ENCODE assay signal across 14 cellular contexts in the genomic region with DNA sequence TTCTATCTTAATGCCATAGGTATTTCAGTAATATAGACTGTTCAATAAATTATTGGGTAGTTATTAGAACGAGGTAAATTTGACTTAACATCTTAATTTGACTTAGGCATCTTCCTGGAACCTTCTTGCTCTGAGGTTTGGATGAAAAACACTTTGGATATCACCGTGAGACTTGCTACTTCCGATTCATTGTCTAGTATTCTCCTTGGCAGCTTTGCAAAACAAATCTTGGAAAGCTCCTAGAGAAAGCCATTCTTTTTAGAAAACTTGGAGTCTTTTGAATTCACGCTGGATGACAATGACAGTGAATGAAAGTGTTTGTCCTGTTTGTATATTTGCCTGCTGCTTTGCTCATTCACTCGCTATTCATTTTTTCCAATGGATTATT.
DNase-seq lines count a peak whose midpoint lies in the region; ATAC-seq and TF ChIP-seq lines count a peak whose summit lies in the region.
"Had no signal": no experiment of that assay in that cellular context is flagged by ENCODE, and none has a peak within 500 bp of the region (broad histone marks: within the 10 kb centered on the region; RNA-seq: fewer than 3 reads in every experiment).

No MANE protein-coding gene starts in this region.

- TF ChIP-seq CTCF in left ventricle myocardium inferior (IDR thresholded peaks at IDR 0.05; ENCODE audit: borderline replicate concordance) (no peak), heart left ventricle (IDR thresholded peaks at IDR 0.05) (no peak), brain microvascular endothelial cell (IDR thresholded peaks at IDR 0.05; ENCODE audit: low read depth, low read length, missing control alignments) (no peak), uterus (IDR thresholded peaks at IDR 0.05) (no peak)

- peaks cover 65% of the 10 kb centered on the region for H3K27me3 ChIP-seq in left ventricle myocardium inferior (ENCODE audit: low read depth)
- peaks cover 0 to 14% (median 3%) of the 10 kb centered on the region in 9 donors for H3K27me3 ChIP-seq in heart left ventricle
- no peaks in the 10 kb centered on the region for H3K27me3 ChIP-seq in brain microvascular endothelial cell (replicated peaks)
- no peaks in the 10 kb centered on the region for H3K27me3 ChIP-seq in mesenchymal stem cell (ENCODE audit: control insufficient read depth in 1 of 2, insufficient read depth in 1 of 2, low read length in 2 of 2)
- H3K27me3 ChIP-seq in uterus = peaks cover 0 to 11% of the 10 kb centered on the region in 2 donors
- H3K27me3 ChIP-seq: BLaER1 treated with 17β-estradiol and CSF1 and Interleukin-3, amounts not matched to agents 10 nM and 100 nM; upper lobe of left lung had no signal

- H2BK120ac ChIP-seq in mesenchymal stem cell (ENCODE audit: low read depth, low read length) = peak overlapping the region; percentile 42

- peaks cover under 1% of the 10 kb centered on the region for H3K9me3 ChIP-seq in left ventricle myocardium inferior (replicated peaks)
- peaks cover 0 to 4% (median 0%) of the 10 kb centered on the region in 12 donors for H3K9me3 ChIP-seq in heart left ventricle
- H3K9me3 ChIP-seq in mesenchymal stem cell (ENCODE audit: control insufficient read depth, low read length) = no peaks in the 10 kb centered on the region
- H3K9me3 ChIP-seq in uterus = no peaks in the 10 kb centered on the region
- H3K9me3 ChIP-seq: BLaER1 treated with 17β-estradiol and CSF1 and Interleukin-3, amounts not matched to agents 10 nM and 100 nM; upper lobe of left lung had no signal

- peaks cover 5% of the 10 kb centered on the region for H3K79me1 ChIP-seq in mesenchymal stem cell (replicated peaks; ENCODE audit: low read length, poor library complexity, severe bottlenecking)

- peaks cover 2% of the 10 kb centered on the region for H3K4me1 Mint-ChIP-seq in activated CD4-positive, alpha-beta T cell treated with anti-CD3 and anti-CD28 coated beads, Interleukin-2, amount 10 ng/mL, durations not matched to agents 7 days and 5 days
- H3K4me1 Mint-ChIP-seq: IgD-negative memory B cell, T-helper 17 cell had no signal

- no peak overlapping the region for H3K14ac ChIP-seq in mesenchymal stem cell (ENCODE audit: low read length in 2 of 2)

- ATAC-seq in heart left ventricle = no peak
- ATAC-seq in HG03442 (IDR thresholded peaks at IDR 0.05; ENCODE audit: unreplicated experiment) = no peak
- ATAC-seq: T-helper 17 cell had no signal

- CTCF ChIA-PET in activated CD4-positive, alpha-beta T cell treated with anti-CD3 and anti-CD28 coated beads, Interleukin-2, amount 10 ng/mL, durations not matched to agents 7 days and 5 days (lab: Charles Lee) = no interaction called here

- peak overlapping the region; percentile 95 for H3K9ac ChIP-seq in mesenchymal stem cell (ENCODE audit: low read length)
- H3K9ac ChIP-seq: BLaER1 treated with 17β-estradiol and CSF1 and Interleukin-3, amounts not matched to agents 10 nM and 100 nM had no signal

- H2BK15ac ChIP-seq in mesenchymal stem cell (ENCODE audit: low read depth, poor library complexity, severe bottlenecking) = no peak overlapping the region

- DNase-seq in left ventricle myocardium inferior (no peak), heart left ventricle (no peak), brain microvascular endothelial cell (no peak), mesenchymal stem cell (no peak), NCI-H2081 (lab: John Stamatoyannopoulos, UW) (no peak), uterus (no peak)
- no peak for DNase-seq in activated CD4-positive, alpha-beta T cell treated with anti-CD3 and anti-CD28 coated beads, Interleukin-2, amount 10 ng/mL, durations not matched to agents 7 days and 5 days
- DNase-seq: activated effector memory CD4-positive, alpha-beta T cell treated with Interleukin-2 at 50 U/mL for 16 hours; NCI-H1436 treated with DMSO at 0.1 percent for 48 hours; T-helper 17 cell had no signal

- no peak overlapping the region for H3K23ac ChIP-seq in mesenchymal stem cell (ENCODE audit: low read length in 2 of 2)

- H3K27ac ChIP-seq in left ventricle myocardium inferior (replicated peaks) = no peak overlapping the region
- H3K27ac ChIP-seq in heart left ventricle = peak overlapping the region in 1 of 12 donors; percentile 53
- H3K27ac ChIP-seq in brain microvascular endothelial cell = peak overlapping the region; percentile 96
- H3K27ac ChIP-seq in mesenchymal stem cell (ENCODE audit: low read length, poor library complexity, severe bottlenecking) = peak overlapping the region; percentile 74
- H3K27ac ChIP-seq in uterus = no peak overlapping the region
- H3K27ac ChIP-seq: BLaER1 treated with 17β-estradiol and CSF1 and Interleukin-3, amounts not matched to agents 10 nM and 100 nM had no signal

- H4K8ac ChIP-seq in mesenchymal stem cell (ENCODE audit: low read length) = no peak overlapping the region

- H3K4me3 ChIP-seq in left ventricle myocardium inferior (peak overlapping the region; percentile 32), heart left ventricle (peak overlapping the region in 3 of 12 donors; percentile 35 to 51 (median 50)), brain microvascular endothelial cell (ENCODE audit: low read depth, low read length) (no peak overlapping the region), mesenchymal stem cell (ENCODE audit: insufficient read depth in 1 of 2, low read depth in 1 of 2, low read length in 2 of 2) (peak overlapping the region in 1 of 2 experiments; percentile 84), uterus (no peak overlapping the region)
- H3K4me3 ChIP-seq: BLaER1 treated with 17β-estradiol and CSF1 and Interleukin-3, amounts not matched to agents 10 nM and 100 nM had no signal

- H2BK12ac ChIP-seq in mesenchymal stem cell (ENCODE audit: low read length in 2 of 2) = peak overlapping the region in 1 of 2 experiments; percentile 60

- TF ChIP-seq POLR2A in heart left ventricle (IDR thresholded peaks at IDR 0.05) (no peak), uterus (IDR thresholded peaks at IDR 0.05) (no peak)

- POLR2A ChIA-PET in activated CD4-positive, alpha-beta T cell treated with anti-CD3 and anti-CD28 coated beads, Interleukin-2, amount 10 ng/mL, durations not matched to agents 7 days and 5 days (lab: Charles Lee) = no interaction called here

- H2AK5ac ChIP-seq in mesenchymal stem cell (ENCODE audit: low read length, severe bottlenecking) = no peak overlapping the region

- H3K4me2 ChIP-seq in mesenchymal stem cell (ENCODE audit: low read length, poor library complexity, severe bottlenecking) = no peak overlapping the region

- H3K4ac ChIP-seq in mesenchymal stem cell (ENCODE audit: low read depth in 1 of 2, low read length in 2 of 2) = no peak overlapping the region

- in situ Hi-C loops in brain microvascular endothelial cell (cut with HindIII; ENCODE audit: low pct_ligation_motif_present, low sequenced_read_pairs) = no loop called here

- WGBS in heart left ventricle, 4 donors = 31 to 44% (median 35%) methylated on average over 5 of the region's 5 CpGs
- 60% methylated on average over 4 of the region's 5 CpGs for WGBS in mesenchymal stem cell

- H3K36me3 Mint-ChIP-seq in activated CD4-positive, alpha-beta T cell treated with anti-CD3 and anti-CD28 coated beads, Interleukin-2, amount 10 ng/mL, durations not matched to agents 7 days and 5 days (ENCODE audit: low read depth) = no peaks in the 10 kb centered on the region
- H3K36me3 Mint-ChIP-seq: IgD-negative memory B cell had no signal

- H2BK5ac ChIP-seq in mesenchymal stem cell (ENCODE audit: low read depth, low read length, poor library complexity, severe bottlenecking) = no peak overlapping the region

- H3K36me3 ChIP-seq in left ventricle myocardium inferior = no peaks in the 10 kb centered on the region
- H3K36me3 ChIP-seq in heart left ventricle = no peaks in the 10 kb centered on the region
- H3K36me3 ChIP-seq in brain microvascular endothelial cell (replicated peaks) = peaks cover 2% of the 10 kb centered on the region
- H3K36me3 ChIP-seq in mesenchymal stem cell (ENCODE audit: control insufficient read depth in 1 of 2, insufficient read depth in 2 of 2, low read depth in 1 of 2, low read length in 2 of 2) = peaks cover 0 to 17% of the 10 kb centered on the region in 2 experiments
- H3K36me3 ChIP-seq in uterus = no peaks in the 10 kb centered on the region
- H3K36me3 ChIP-seq: BLaER1 treated with 17β-estradiol and CSF1 and Interleukin-3, amounts not matched to agents 10 nM and 100 nM; upper lobe of left lung had no signal

- no peak overlapping the region for H3K18ac ChIP-seq in mesenchymal stem cell (ENCODE audit: low read depth in 1 of 2, low read length in 2 of 2)

- H3K4me3 Mint-ChIP-seq in activated CD4-positive, alpha-beta T cell treated with anti-CD3 and anti-CD28 coated beads, Interleukin-2, amount 10 ng/mL, durations not matched to agents 7 days and 5 days = no peak overlapping the region
- H3K4me3 Mint-ChIP-seq: T-helper 17 cell had no signal

- no peak overlapping the region for H2AFZ ChIP-seq in mesenchymal stem cell (ENCODE audit: low read depth, low read length)

- peaks cover 17% of the 10 kb centered on the region for H3K27me3 Mint-ChIP-seq in activated CD4-positive, alpha-beta T cell treated with anti-CD3 and anti-CD28 coated beads, Interleukin-2, amount 10 ng/mL, durations not matched to agents 7 days and 5 days

- H3K9me3 Mint-ChIP-seq in activated CD4-positive, alpha-beta T cell treated with anti-CD3 and anti-CD28 coated beads, Interleukin-2, amount 10 ng/mL, durations not matched to agents 7 days and 5 days = no peaks in the 10 kb centered on the region
- H3K9me3 Mint-ChIP-seq: IgD-negative memory B cell had no signal

- H3K4me1 ChIP-seq in left ventricle myocardium inferior (peaks cover 24% of the 10 kb centered on the region), heart left ventricle (peaks cover 0 to 25% (median 16%) of the 10 kb centered on the region in 12 donors), mesenchymal stem cell (ENCODE audit: control insufficient read depth, insufficient read depth, low read depth, low read length) (peaks cover 2% of the 10 kb centered on the region), uterus (peaks cover 0 to 4% of the 10 kb centered on the region in 2 donors)

- no peak overlapping the region for H4K91ac ChIP-seq in mesenchymal stem cell (ENCODE audit: low read length)

- intact Hi-C loops in left ventricle myocardium inferior (cut with micrococcal nuclease) = no loop called here
- intact Hi-C loops in heart left ventricle (cut with DNase I) = loop anchor here in 8 of 10 donors (1.0 to 10.0 kb wide), 10 partner anchors 45 to 485 kb away; no protein-coding TSS in a partner anchor
- intact Hi-C loops in uterus (cut with DNase I; ENCODE audit: low total_unique reads) = no loop called here

- no peak overlapping the region for H3K27ac Mint-ChIP-seq in activated CD4-positive, alpha-beta T cell treated with anti-CD3 and anti-CD28 coated beads, Interleukin-2, amount 10 ng/mL, durations not matched to agents 7 days and 5 days
- H3K27ac Mint-ChIP-seq: IgD-negative memory B cell, T-helper 17 cell had no signal

Comparison
In these comparisons a context has a peak if more than half of its experiments do, and no peak if none do; other contexts are left out.
1. intact Hi-C loops: an anchor here in heart left ventricle (1.0 to 10.0 kb wide); none called in left ventricle myocardium inferior and uterus.
2. H3K27ac ChIP-seq: peak in brain microvascular endothelial cell (single experiment) and mesenchymal stem cell (single experiment); none in left ventricle myocardium inferior (single experiment) and uterus (0 of 2).